20 cellular contexts compared by ENCODE assay signal in genomic region chr19:7597689-7598088, GRCh38. TPM values are rescaled to one million over a fixed set of nuclear protein-coding genes. Genes with fewer than 3 reads are reported as not detected.
DNase-seq lines count a peak whose midpoint lies in the region; ATAC-seq, FAIRE-seq and TF ChIP-seq lines count a peak whose summit lies in the region.
"Had no signal": no experiment of that assay in that cellular context is flagged by ENCODE, and none has a peak within 500 bp of the region (broad histone marks: within the 10 kb centered on the region; RNA-seq: fewer than 3 reads in every experiment).

No MANE protein-coding gene starts in this region.

- 61 to 67% methylated on average over 9 of the region's 9 CpGs for WGBS in pancreas, 2 donors

- H3K27me3 ChIP-seq in pancreas = no peaks in the 10 kb centered on the region

- no peak for TF ChIP-seq CTCF in pancreas (IDR thresholded peaks at IDR 0.05)

- ATAC-seq in pancreas (peak in 3 of 4 donors; percentile 33 to 35 (median 33)), HG03439 (IDR thresholded peaks at IDR 0.05; ENCODE audit: unreplicated experiment) (no peak), HG03442 (IDR thresholded peaks at IDR 0.05; ENCODE audit: unreplicated experiment) (no peak)
- ATAC-seq: gastroesophageal sphincter, left ventricle myocardium superior had no signal

- no peaks in the 10 kb centered on the region for H3K36me3 ChIP-seq in pancreas
- H3K36me3 ChIP-seq: gastroesophageal sphincter had no signal

- H3K9me3 ChIP-seq in iPS-18c (ENCODE audit: control insufficient read depth, insufficient read depth, low read length) = no peaks in the 10 kb centered on the region
- no peaks in the 10 kb centered on the region for H3K9me3 ChIP-seq in pancreas
- H3K9me3 ChIP-seq: gastroesophageal sphincter had no signal

- intact Hi-C loops in pancreas (cut with DNase I) = no loop called here

- no peak overlapping the region for H3K27ac ChIP-seq in pancreas
- H3K27ac ChIP-seq: coronary artery, gastroesophageal sphincter had no signal

- H3K4me3 ChIP-seq in iPS-18c (ENCODE audit: insufficient read depth, low read depth, low read length) (0 out of 2 replicates have a peak overlapping the region, but pooled peaks have one; percentile 9), pancreas (no peak overlapping the region)
- H3K4me3 ChIP-seq: coronary artery, gastroesophageal sphincter had no signal

- peaks cover 5 to 10% (median 5%) of the 10 kb centered on the region in 3 donors for H3K4me1 ChIP-seq in pancreas

- DNase-seq in Daoy (ENCODE audit: low read depth) (peak; percentile 48), RKO (ENCODE audit: low spot score) (peak; percentile 48), pancreas (peak in 1 of 6 donors; percentile 41), ureter (ENCODE audit: low spot score) (no peak)
- no peak for DNase-seq in effector CD4-positive, alpha-beta T cell
- DNase-seq: activated CD4-positive, alpha-beta T cell treated with anti-CD3 and anti-CD28 coated beads for 48 hours; aorta; DMS 273 treated with DMSO at 0.1 percent for 48 hours; left ventricle myocardium superior; NCI-H2227 treated with DMSO at 0.1 percent for 48 hours; stimulated activated CD4-positive, alpha-beta T cell treated with anti-CD3 and anti-CD28 coated beads, Interleukin-4, amount 100 ng/mL, for 1 hour had no signal

- no peak for FAIRE-seq in pancreas (lab: Jason Lieb, UNC)
- FAIRE-seq: endothelial cell of umbilical vein, GM12892 had no signal

RNA-seq across cellular contexts. Expression of gene CAMSAP3, which starts 2.0 kb away (rescaled TPM):
- 1.4 and 1.5 TPM in 2 replicates for total RNA-seq in Daoy (2014; rRNA removed; shearing (Covaris generic))
- total RNA-seq in pancreas = 10 to 100 TPM; 12.1 to 25.5 (median 20.6) TPM
- polyA plus RNA-seq in pancreas = 10 to 100 TPM; 52.6 to 64.5 TPM
- 29.3 TPM for total RNA-seq in ureter
- total RNA-seq: aorta, posterior vena cava, subcutaneous adipose tissue had no signal

RNA-seq across cellular contexts. Expression of gene XAB2, which starts 31.7 kb away (rescaled TPM):
- total RNA-seq in Daoy (2014; rRNA removed; shearing (Covaris generic)) = 47.3 and 48.9 TPM in 2 replicates
- total RNA-seq in pancreas (10 to 100 TPM; 16.8 to 27.9 (median 22.5) TPM), ureter (39.0 TPM)
- polyA plus RNA-seq in pancreas = 10 to 100 TPM; 63.7 to 71.5 TPM

RNA-seq across cellular contexts. Expression of gene PET100, which starts 31.9 kb away (rescaled TPM):
- total RNA-seq in Daoy (2014; rRNA removed; shearing (Covaris generic)) = 31.9 and 135 TPM in 2 replicates
- 10 to 100 TPM; 31.6 to 56.6 (median 47.3) TPM for total RNA-seq in pancreas
- 10 to 100 TPM; 91.0 to 95.6 TPM for polyA plus RNA-seq in pancreas
- 66.7 TPM for total RNA-seq in ureter

RNA-seq across cellular contexts. Expression of gene PCP2, which starts 35.8 kb away (rescaled TPM):
- total RNA-seq in Daoy (2014; rRNA removed; shearing (Covaris generic)) = not detected in 2 replicates
- total RNA-seq in pancreas (1 to 10 TPM; 1.1 to 3.7 (median 1.8) TPM), ureter (1.7 TPM)
- polyA plus RNA-seq in pancreas = 10 to 100 TPM in 1 of 2 donors, 1 to 10 TPM in 1; 8.8 to 35.6 TPM
- total RNA-seq: aorta, endothelial cell of umbilical vein, gastroesophageal sphincter, posterior vena cava, subcutaneous adipose tissue had no signal
- polyA plus RNA-seq: aorta, endothelial cell of umbilical vein had no signal

RNA-seq across cellular contexts. Expression of gene STXBP2, which starts 39.2 kb away (rescaled TPM):
- 11.7 and 15.8 TPM in 2 replicates for total RNA-seq in Daoy (2014; rRNA removed; shearing (Covaris generic))
- total RNA-seq in pancreas (100 to 1,000 TPM in 1 of 6 donors, 10 to 100 TPM in 5; 45.6 to 104 (median 73.4) TPM), ureter (122 TPM)
- polyA plus RNA-seq in pancreas = 100 to 1,000 TPM; 143 to 216 TPM

Comparison
In these comparisons a context has a peak if more than half of its experiments do, and no peak if none do; other contexts are left out.
1. DNase-seq: peak in Daoy (single experiment) and RKO (single experiment); none in ureter (single experiment) and effector CD4-positive, alpha-beta T cell (single experiment).
2. ATAC-seq: peak in pancreas (3 of 4); none in HG03439 (single experiment) and HG03442 (single experiment).